In the genomic region with DNA sequence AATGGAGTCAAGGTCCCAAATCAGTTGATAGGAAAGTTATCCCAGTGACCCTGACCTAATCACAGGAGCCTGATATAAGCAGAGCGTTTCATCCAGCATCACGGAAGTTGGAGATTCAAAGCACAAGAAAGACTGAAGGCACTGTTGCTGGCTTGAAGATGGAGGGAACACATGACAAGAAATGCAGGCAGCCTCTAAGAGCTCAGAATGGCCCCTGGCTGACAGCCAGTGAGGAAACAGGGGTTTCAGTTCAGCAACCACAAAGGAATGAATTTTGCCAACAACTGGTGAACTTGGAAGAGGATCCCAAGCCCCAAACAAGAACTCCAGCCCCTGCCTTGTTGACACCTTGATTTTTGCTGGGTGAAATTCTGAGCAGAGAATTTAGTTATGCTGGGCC, we compare ENCODE assay signal across 15 cellular contexts.
"Had no signal": no experiment of that assay in that cellular context is flagged by ENCODE, and none has a peak within 500 bp of the region (broad histone marks: within the 10 kb centered on the region; RNA-seq: fewer than 3 reads in every experiment).

No MANE protein-coding gene starts in this region.

- H3K9me3 ChIP-seq: gastroesophageal sphincter, mucosa of descending colon, stomach, tibial nerve had no signal

- H3K4me1 ChIP-seq: stomach had no signal

- H3K27me3 ChIP-seq: gastroesophageal sphincter, stomach, tibial nerve had no signal

- H3K36me3 ChIP-seq: gastroesophageal sphincter, stomach, tibial nerve had no signal

- H3K27ac ChIP-seq: gastroesophageal sphincter, stomach, tibial nerve had no signal

- DNase-seq: activated CD4-positive, alpha-beta T cell treated with anti-CD3 and anti-CD28 coated beads for 48 hours; activated CD8-positive, alpha-beta memory T cell treated with anti-CD3 and anti-CD28 coated beads, Interleukin-2, amount 50 U/mL, for 48 hours; activated CD8-positive, alpha-beta T cell treated with anti-CD3 and anti-CD28 coated beads, Interleukin-2, amount 10 ng/mL, durations not matched to agents 7 days and 5 days; effector memory CD4-positive, alpha-beta T cell; mammary epithelial cell; stimulated activated CD4-positive, alpha-beta T cell treated with anti-CD3 and anti-CD28 coated beads, Interleukin-15, amount 100 ng/mL, for 24 hours; stimulated activated CD4-positive, alpha-beta T cell treated with anti-CD3 and anti-CD28 coated beads, Interleukin-4, amount 100 ng/mL, for 4 hours; stomach; T-helper 17 cell had no signal

- ATAC-seq: activated CD8-positive, alpha-beta T cell treated with anti-CD3 and anti-CD28 coated beads, Interleukin-2, amount 10 ng/mL, durations not matched to agents 7 days and 5 days; gastroesophageal sphincter; mucosa of descending colon; natural killer cell treated with Interleukin-12 subunit alpha and Interleukin-12 subunit beta and Interleukin-15 and Interleukin-18, amount 100 ng/mL, for 72 hours; T-helper 17 cell; WTC11 had no signal

- H3K4me3 ChIP-seq: coronary artery, gastroesophageal sphincter, mucosa of descending colon, stomach, tibial nerve had no signal
